ENCODE assay signal across 8 cellular contexts in the genomic region with DNA sequence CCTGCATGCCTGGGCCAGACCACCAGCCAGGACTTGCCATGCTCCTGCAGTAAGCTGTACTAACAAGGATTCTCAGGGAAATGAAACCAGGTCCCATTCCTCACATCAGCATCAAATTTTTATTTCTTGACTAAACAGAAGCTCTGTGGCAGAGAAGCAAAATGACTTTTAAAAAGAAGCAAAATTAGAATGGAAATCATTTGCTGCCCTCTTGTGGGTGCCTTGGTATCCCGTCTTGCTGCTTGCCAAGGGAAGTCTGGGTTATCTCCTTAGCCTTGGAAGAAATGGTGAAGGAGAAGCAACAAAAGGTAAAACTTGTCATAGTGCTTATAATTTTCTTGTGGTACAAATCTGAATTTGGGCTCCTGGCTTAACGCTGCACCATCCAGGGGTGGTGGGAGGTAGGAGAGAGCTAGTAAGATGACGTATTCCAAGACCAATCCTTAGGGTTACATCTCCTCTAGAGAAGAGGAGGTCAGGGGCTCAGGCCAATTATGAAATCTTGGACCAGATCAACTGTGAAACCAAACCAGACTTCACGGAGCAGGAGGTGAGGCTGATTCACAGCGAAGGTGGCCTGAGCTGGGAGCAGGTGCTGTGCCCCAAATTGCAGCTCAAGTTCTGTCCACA.
DNase-seq lines count a peak whose midpoint lies in the region; TF ChIP-seq lines count a peak whose summit lies in the region.

No MANE protein-coding gene starts in this region.

- H3K4me3 ChIP-seq in AG04450 (ENCODE audit: low read depth, low read length): no peak overlapping the region
- no peak overlapping the region for H3K4me3 ChIP-seq in coronary artery

- H3K27ac ChIP-seq in AG04450 (ENCODE audit: low read depth, low read length) (no peak overlapping the region), coronary artery (no peak overlapping the region)

- no peaks in the 10 kb centered on the region for H3K27me3 ChIP-seq in AG04450 (ENCODE audit: control insufficient read depth, insufficient read depth, low read length)

- no peaks in the 10 kb centered on the region for H3K9me3 ChIP-seq in AG04450 (ENCODE audit: control insufficient read depth, insufficient read depth, low read length)

- POLR2A ChIA-PET in AG04450 (lab: Yijun Ruan, JAX): no interaction called here

- CTCF ChIA-PET in AG04450 (lab: Charles Lee): interaction anchor here (0.8 to 4.0 kb wide), 6 partner anchors 11 to 90 kb away, joined by 3 to 27 read pairs (median 4); no protein-coding TSS in a partner anchor

- peak; percentile 1 for DNase-seq in AG04450 (ENCODE audit: low read depth, low spot score)
- DNase-seq in NCI-H2227 treated with DMSO at 0.1 percent for 48 hours (lab: John Stamatoyannopoulos, UW): peak; percentile 33
- peak; percentile 42 for DNase-seq in dermis blood vessel endothelial cell
- peak; percentile 55 for DNase-seq in pons (ENCODE audit: low spot score)
- no peak for DNase-seq in activated T-cell treated with anti-CD3 and anti-CD28 coated beads for 4 hours
- no peak for DNase-seq in coronary artery (ENCODE audit: low spot score)
- DNase-seq in OCI-M2 (lab: John Stamatoyannopoulos, UW; ENCODE audit: unreplicated experiment): no peak

- TF ChIP-seq CTCF in AG04450 (IDR thresholded peaks at IDR 0.05; ENCODE audit: low read depth, low read length): peak; percentile 46; the same call in 1 of the 2 replicates
- TF ChIP-seq CTCF in GM12872 (IDR thresholded peaks at IDR 0.05; ENCODE audit: insufficient read depth, low read depth, low read length): peak; percentile 52; the same call in 2 of the 3 replicates
- no peak for TF ChIP-seq CTCF in coronary artery (IDR thresholded peaks at IDR 0.05)

Comparison
In these comparisons a context has a peak if more than half of its experiments do, and no peak if none do; other contexts are left out.
1. DNase-seq: peak in AG04450 (single experiment), NCI-H2227 treated with DMSO at 0.1 percent for 48 hours (single experiment), dermis blood vessel endothelial cell (single experiment) and pons (single experiment); none in activated T-cell treated with anti-CD3 and anti-CD28 coated beads for 4 hours (single experiment), coronary artery (single experiment) and OCI-M2 (single experiment).